In the genomic region with DNA sequence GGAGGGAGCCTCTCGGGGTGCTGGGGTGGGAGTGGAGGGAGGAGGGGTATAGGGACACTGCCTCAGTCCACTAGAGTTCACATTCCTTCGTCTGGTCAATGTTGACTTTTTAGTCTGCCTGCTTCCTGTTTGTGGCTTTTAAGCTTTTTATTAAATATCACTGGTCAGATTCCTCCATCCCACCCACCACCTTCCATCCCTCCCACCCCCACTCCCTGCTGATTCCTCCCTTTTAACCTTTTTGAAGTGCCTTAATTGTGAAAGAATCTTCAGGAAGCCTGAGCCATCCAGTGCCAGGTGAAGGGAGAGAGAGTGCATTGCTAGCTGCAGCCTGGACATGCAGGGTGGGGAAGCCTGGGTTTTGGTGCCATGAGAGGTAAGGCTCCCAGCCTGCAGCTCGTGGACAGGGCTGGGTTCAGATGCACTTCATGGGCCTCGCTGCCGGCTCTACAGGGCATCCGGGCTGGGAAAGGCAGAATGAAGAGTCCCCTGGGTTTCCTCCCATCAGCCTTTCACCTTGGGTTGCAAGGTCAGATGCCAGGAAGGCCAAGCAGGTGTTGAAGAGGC, we compare ENCODE assay signal across 28 cellular contexts.
A peak's percentile ranks its signal among the peaks of the same experiment; 100 is the strongest.
DNase-seq lines count a peak whose midpoint lies in the region; FAIRE-seq and TF ChIP-seq lines count a peak whose summit lies in the region.
"Had no signal": no experiment of that assay in that cellular context is flagged by ENCODE, and none has a peak within 500 bp of the region (broad histone marks: within the 10 kb centered on the region; RNA-seq: fewer than 3 reads in every experiment).

No MANE protein-coding gene starts in this region.

- H3K79me2 ChIP-seq in PC-9 (ENCODE audit: low read depth) (no peaks in the 10 kb centered on the region), endothelial cell of umbilical vein (ENCODE audit: control insufficient read depth, insufficient read depth, low read length) (no peaks in the 10 kb centered on the region), trophoblast cell (ENCODE audit: control insufficient read depth, insufficient read depth, low read length, poor library complexity) (no peaks in the 10 kb centered on the region)

- 0 out of 2 replicates have a peak, but pooled peaks cover 5% of the 10 kb centered on the region for H3F3A ChIP-seq in PC-9 (ENCODE audit: insufficient read depth, low read depth)

- no peak overlapping the region for H4K8ac ChIP-seq in trophoblast cell (ENCODE audit: low read depth, low read length)

- WGBS in trophoblast cell (ENCODE audit: extremely low coverage, insufficient coverage, insufficient read length) = no CpG with 5 or more reads among the region's 6 CpGs

- TF ChIP-seq POLR2A in endothelial cell of umbilical vein (IDR thresholded peaks at IDR 0.05; ENCODE audit: low read depth, low read length) = no peak

- H2BK12ac ChIP-seq in trophoblast cell (ENCODE audit: low read length) = peak overlapping the region; percentile 3

- H4K20me1 ChIP-seq in PC-9 (ENCODE audit: insufficient read depth) (no peaks in the 10 kb centered on the region), endothelial cell of umbilical vein (replicated peaks; ENCODE audit: control insufficient read depth, extremely low read depth, insufficient read depth, low read length) (no peaks in the 10 kb centered on the region)

- CTCF ChIA-PET in PC-9 (lab: Charles Lee) = interaction anchor here (1.4 kb wide), 1 partner anchor 23 kb away, joined by 4 read pairs; no protein-coding TSS in a partner anchor
- CTCF ChIA-PET in endothelial cell of umbilical vein (lab: Charles Lee) = interaction anchor here (0.7 to 1.2 kb wide), 3 partner anchors 10 to 257 kb away, joined by 3 read pairs; no protein-coding TSS in a partner anchor

- no peaks in the 10 kb centered on the region for H3K9me3 Mint-ChIP-seq in type B pancreatic cell
- H3K9me3 Mint-ChIP-seq: activated naive CD8-positive, alpha-beta T cell treated with anti-CD3 and anti-CD28 coated beads, Interleukin-2, amount 50 U/mL, for 24 hours; CD4-positive, CD25-positive, alpha-beta regulatory T cell; neural crest cell had no signal

- no peak overlapping the region for H4K12ac ChIP-seq in trophoblast cell (ENCODE audit: low read depth, low read length)

- no peak overlapping the region for H3K23ac ChIP-seq in trophoblast cell (ENCODE audit: low read length)

- H3K9me1 ChIP-seq in endothelial cell of umbilical vein (replicated peaks; ENCODE audit: control insufficient read depth, extremely low read depth, insufficient read depth, low read length) = no peaks in the 10 kb centered on the region

- no peaks in the 10 kb centered on the region for H3K79me1 ChIP-seq in trophoblast cell (ENCODE audit: low read length)

- peak; percentile 29 for DNase-seq in GM03348 (ENCODE audit: low spot score)
- DNase-seq in PC-9 = peak in 1 of 2 experiments; percentile 79
- peak; percentile 42 for DNase-seq in endothelial cell of umbilical vein (ENCODE audit: low read depth, low spot score)
- no peak for DNase-seq in trophoblast cell
- no peak for DNase-seq in NCI-H82 (lab: John Stamatoyannopoulos, UW)
- no peak for DNase-seq in type B pancreatic cell (ENCODE audit: extremely low spot score, unreplicated experiment)
- no peak for DNase-seq in germinal center (ENCODE audit: low spot score)
- DNase-seq: activated CD4-positive, alpha-beta T cell treated with anti-CD3 and anti-CD28 coated beads for 36 hours; activated gamma-delta T cell; activated naive CD8-positive, alpha-beta T cell treated with anti-CD3 and anti-CD28 coated beads, Interleukin-2, amount 50 U/mL, for 24 hours; brain microvascular endothelial cell; CD4-positive, CD25-positive, alpha-beta regulatory T cell; effector CD8-positive, alpha-beta T cell; head of caudate nucleus; mammary epithelial cell; NCI-H1436; NCI-H2081 treated with DMSO at 0.1 percent for 48 hours; NCI-H774; RPMI8226; sigmoid colon; stimulated activated naive CD4-positive, alpha-beta T cell; T-helper 17 cell; uterus had no signal

- H3K36me3 ChIP-seq in PC-9 (ENCODE audit: low read depth) (no peaks in the 10 kb centered on the region), endothelial cell of umbilical vein (ENCODE audit: control insufficient read depth in 2 of 2, extremely low read depth in 1 of 2, insufficient read depth in 2 of 2, low read length in 2 of 2) (no peaks in the 10 kb centered on the region), trophoblast cell (ENCODE audit: control insufficient read depth in 1 of 2, insufficient read depth in 2 of 2, low read length in 2 of 2) (peaks cover 0 to 9% of the 10 kb centered on the region in 2 experiments)
- H3K36me3 ChIP-seq: brain microvascular endothelial cell, uterus had no signal

- H3K4me3 ChIP-seq in PC-9 = no peak overlapping the region
- no peak overlapping the region for H3K4me3 ChIP-seq in endothelial cell of umbilical vein (replicated peaks in 1 of 3; ENCODE audit: insufficient read depth in 1 of 3, low read depth in 1 of 3, low read length in 3 of 3)
- no peak overlapping the region for H3K4me3 ChIP-seq in trophoblast cell (ENCODE audit: low read depth, low read length)
- H3K4me3 ChIP-seq: sigmoid colon, suprapubic skin, uterus had no signal

- peak; percentile 63 for FAIRE-seq in endothelial cell of umbilical vein (lab: Jason Lieb, UNC)
- FAIRE-seq: colon, H1 had no signal

- H2AK5ac ChIP-seq in trophoblast cell (ENCODE audit: low read length) = no peak overlapping the region

- no peak overlapping the region for H2BK120ac ChIP-seq in trophoblast cell (ENCODE audit: insufficient read depth, low read length, poor library complexity)

- H3K4me1 ChIP-seq in PC-9 (replicated peaks; ENCODE audit: insufficient read depth) (peaks cover 37% of the 10 kb centered on the region), endothelial cell of umbilical vein (ENCODE audit: control insufficient read depth, extremely low read depth, insufficient read depth, low read length) (peaks cover 8% of the 10 kb centered on the region), trophoblast cell (ENCODE audit: control insufficient read depth in 1 of 2, insufficient read depth in 2 of 2, low read length in 2 of 2) (peaks cover 0 to 6% of the 10 kb centered on the region in 2 experiments)
- H3K4me1 ChIP-seq: uterus had no signal

- dilution Hi-C loops in endothelial cell of umbilical vein (cut with MboI; ENCODE audit: extremely low pct_ligation_motif_present, low sequenced_read_pairs) = no loop called here

- H3K9me2 ChIP-seq in PC-9 (ENCODE audit: insufficient read depth) = no peaks in the 10 kb centered on the region

- H3K27me3 ChIP-seq in PC-9 (ENCODE audit: insufficient read depth, low read depth) = no peaks in the 10 kb centered on the region
- no peaks in the 10 kb centered on the region for H3K27me3 ChIP-seq in endothelial cell of umbilical vein (ENCODE audit: control insufficient read depth in 2 of 2, insufficient read depth in 2 of 2, low read length in 2 of 2)
- no peaks in the 10 kb centered on the region for H3K27me3 ChIP-seq in trophoblast cell (ENCODE audit: insufficient read depth, low read length)
- H3K27me3 ChIP-seq: brain microvascular endothelial cell, sigmoid colon, suprapubic skin, uterus had no signal

- H2AFZ ChIP-seq in PC-9 (no peak overlapping the region), endothelial cell of umbilical vein (ENCODE audit: low read depth, low read length) (no peak overlapping the region), trophoblast cell (ENCODE audit: insufficient read depth, low read length, poor library complexity) (no peak overlapping the region)

- POLR2A ChIA-PET in PC-9 (lab: Charles Lee; ENCODE audit: unreplicated experiment) (interaction anchor here (0.6 to 0.7 kb wide), 3 partner anchors 13 to 207 kb away, joined by 3 to 7 read pairs (median 3); no protein-coding TSS in a partner anchor), endothelial cell of umbilical vein (lab: Charles Lee) (no interaction called here)

- H3K14ac ChIP-seq in trophoblast cell (ENCODE audit: low read length) = no peak overlapping the region

- H3K4ac ChIP-seq in trophoblast cell (ENCODE audit: low read depth, low read length) = no peak overlapping the region

- intact Hi-C loops in PC-9 (cut with micrococcal nuclease; ENCODE audit: unreplicated experiment) = loop anchor here (2.0 kb wide), 1 partner anchor 56 kb away; no protein-coding TSS in a partner anchor
- intact Hi-C loops in endothelial cell of umbilical vein (cut with micrococcal nuclease) = no loop called here

- H3K27me3 Mint-ChIP-seq in type B pancreatic cell = no peaks in the 10 kb centered on the region
- H3K27me3 Mint-ChIP-seq: activated CD4-positive, alpha-beta T cell treated with anti-CD3 and anti-CD28 coated beads for 36 hours; activated naive CD8-positive, alpha-beta T cell treated with anti-CD3 and anti-CD28 coated beads, Interleukin-2, amount 50 U/mL, for 24 hours; CD4-positive, CD25-positive, alpha-beta regulatory T cell; T-helper 17 cell had no signal

- peak overlapping the region; percentile 26 for H3K27ac ChIP-seq in PC-9
- H3K27ac ChIP-seq in endothelial cell of umbilical vein (ENCODE audit: insufficient read depth, low read depth, low read length) = peak overlapping the region; percentile 1
- no peak overlapping the region for H3K27ac ChIP-seq in trophoblast cell (ENCODE audit: low read depth, low read length)
- H3K27ac ChIP-seq: brain microvascular endothelial cell, KMS-11, sigmoid colon, suprapubic skin, uterus had no signal

- H3K4me1 Mint-ChIP-seq in type B pancreatic cell (ENCODE audit: unreplicated experiment) = peaks cover 28% of the 10 kb centered on the region
- H3K4me1 Mint-ChIP-seq: activated CD4-positive, alpha-beta T cell treated with anti-CD3 and anti-CD28 coated beads for 36 hours; activated naive CD8-positive, alpha-beta T cell treated with anti-CD3 and anti-CD28 coated beads, Interleukin-2, amount 50 U/mL, for 24 hours; neural crest cell had no signal

- no peak overlapping the region for H2BK5ac ChIP-seq in trophoblast cell (ENCODE audit: low read depth, low read length, poor library complexity)

- no peak overlapping the region for H4K91ac ChIP-seq in trophoblast cell (ENCODE audit: low read depth, low read length)

- H3K36me3 Mint-ChIP-seq in type B pancreatic cell = peaks cover 5% of the 10 kb centered on the region

- BruUV-seq in PC-9 (replicated peaks; lab: Mats Ljungman, UMichigan) = no TSS peak
- BruUV-seq in endothelial cell of umbilical vein (replicated peaks; lab: Mats Ljungman, UMichigan) = no TSS peak

- H3K9ac ChIP-seq in endothelial cell of umbilical vein (replicated peaks; ENCODE audit: extremely low read depth, insufficient read depth, low read length) (no peak overlapping the region), trophoblast cell (ENCODE audit: low read length) (no peak overlapping the region)
- H3K9ac ChIP-seq: KMS-11 had no signal

- peak overlapping the region; percentile 41 for H3K4me2 ChIP-seq in PC-9
- no peak overlapping the region for H3K4me2 ChIP-seq in endothelial cell of umbilical vein (ENCODE audit: insufficient read depth, low read length)
- no peak overlapping the region for H3K4me2 ChIP-seq in trophoblast cell (ENCODE audit: low read length)
- H3K4me2 ChIP-seq: KMS-11 had no signal

- TF ChIP-seq CTCF in PC-9 (conservative IDR thresholded peaks at IDR 0.05) (no peak), endothelial cell of umbilical vein (IDR thresholded peaks at IDR 0.05; ENCODE audit: extremely low read depth in 1 of 2, insufficient read depth in 1 of 2, low read depth in 1 of 2, low read length in 2 of 2) (no peak), type B pancreatic cell (conservative IDR thresholded peaks at IDR 0.05) (no peak)

- H3K18ac ChIP-seq in trophoblast cell (ENCODE audit: low read length) = no peak overlapping the region

- no peak overlapping the region for H3K4me3 Mint-ChIP-seq in type B pancreatic cell
- H3K4me3 Mint-ChIP-seq: activated CD4-positive, alpha-beta T cell treated with anti-CD3 and anti-CD28 coated beads for 36 hours; activated naive CD8-positive, alpha-beta T cell treated with anti-CD3 and anti-CD28 coated beads, Interleukin-2, amount 50 U/mL, for 24 hours; CD4-positive, CD25-positive, alpha-beta regulatory T cell; neural crest cell; T-helper 17 cell had no signal

- H3K27ac Mint-ChIP-seq in type B pancreatic cell = no peak overlapping the region
- H3K27ac Mint-ChIP-seq: activated CD4-positive, alpha-beta T cell treated with anti-CD3 and anti-CD28 coated beads for 36 hours; activated naive CD8-positive, alpha-beta T cell treated with anti-CD3 and anti-CD28 coated beads, Interleukin-2, amount 50 U/mL, for 24 hours; T-helper 17 cell had no signal

- no peaks in the 10 kb centered on the region for H3K9me3 ChIP-seq in PC-9 (ENCODE audit: insufficient read depth, low read depth)
- H3K9me3 ChIP-seq in endothelial cell of umbilical vein (replicated peaks; ENCODE audit: control insufficient read depth, insufficient read depth, low read length) = no peaks in the 10 kb centered on the region
- no peaks in the 10 kb centered on the region for H3K9me3 ChIP-seq in trophoblast cell (ENCODE audit: insufficient read depth, low read depth, low read length)
- H3K9me3 ChIP-seq: sigmoid colon, suprapubic skin, uterus had no signal

Comparison
In these comparisons a context has a peak if more than half of its experiments do, and no peak if none do; other contexts are left out.
1. DNase-seq: peak in GM03348 (single experiment) and endothelial cell of umbilical vein (single experiment); none in trophoblast cell (0 of 2), NCI-H82 (single experiment), type B pancreatic cell (single experiment) and germinal center (single experiment).